ENCODE assay signal across 8 cellular contexts in the genomic region with DNA sequence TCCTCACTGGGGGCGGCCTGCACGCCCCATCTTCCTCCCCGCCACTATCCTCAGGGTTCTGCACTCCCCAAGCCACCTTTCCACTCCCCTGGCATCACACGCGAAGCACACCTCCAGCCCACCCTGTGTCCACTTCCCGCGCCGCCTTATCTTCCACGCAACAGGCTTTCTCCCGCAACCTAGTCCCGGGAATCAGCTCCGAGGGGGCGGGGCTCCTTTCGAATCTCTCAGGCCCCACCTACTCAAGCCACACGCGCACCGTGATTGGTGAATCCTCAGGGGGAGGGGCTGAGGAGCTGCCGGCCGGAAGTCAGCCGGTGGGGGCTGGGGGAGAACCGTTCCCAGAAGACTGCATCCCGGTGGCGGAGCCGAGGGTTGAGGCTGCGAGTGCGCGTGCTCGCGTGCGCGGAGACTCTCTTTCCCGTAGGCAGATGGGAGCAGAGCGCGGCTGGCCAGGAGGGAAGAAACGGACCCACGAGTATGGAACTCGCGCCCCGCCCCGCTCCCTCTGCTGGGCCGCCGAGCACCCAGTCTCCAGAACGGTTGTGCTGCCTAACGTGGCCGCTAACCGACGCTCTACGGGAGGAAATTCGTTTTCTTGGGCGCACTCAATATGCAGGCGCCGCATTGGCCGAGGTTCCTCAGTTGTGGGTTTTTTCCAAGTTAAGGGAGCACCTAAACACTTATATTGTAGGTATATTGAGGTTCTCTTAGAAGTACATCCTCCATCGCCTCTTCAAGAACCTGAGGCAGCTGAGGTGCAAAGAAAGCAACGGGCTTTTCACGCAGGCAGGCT. TPM values are rescaled to one million over a fixed set of nuclear protein-coding genes. Genes with fewer than 3 reads are reported as not detected.
A peak's percentile ranks its signal among the peaks of the same experiment; 100 is the strongest.
DNase-seq lines count a peak whose midpoint lies in the region; ATAC-seq and TF ChIP-seq lines count a peak whose summit lies in the region.

A gene (minus strand): TSS at position 194 of the 796 bp plus-strand sequence.

- H3K36me3 ChIP-seq in adipocyte (ENCODE audit: control insufficient read depth, insufficient read depth, low read length, severe bottlenecking), result no peaks in the 10 kb centered on the region
- peaks cover 0 to 10% (median 0%) of the 10 kb centered on the region in 4 donors for H3K36me3 ChIP-seq in upper lobe of left lung

- peak; percentile 95 for ATAC-seq in HG02763 (IDR thresholded peaks at IDR 0.05; ENCODE audit: unreplicated experiment)
- ATAC-seq in upper lobe of left lung (ENCODE audit: low FRiP score in 2 of 2), result peak; percentile 99

- peak; percentile 48; the same call in 1 of the 2 replicates for TF ChIP-seq CTCF in GM12874 (IDR thresholded peaks at IDR 0.05; ENCODE audit: insufficient read depth, low read depth, low read length)
- TF ChIP-seq CTCF in upper lobe of left lung (IDR thresholded peaks at IDR 0.05), result peak; percentile 31 to 90 (median 72)

- H3K27me3 ChIP-seq in adipocyte (replicated peaks; ENCODE audit: control insufficient read depth, insufficient read depth, low read length) (no peaks in the 10 kb centered on the region), upper lobe of left lung (no peaks in the 10 kb centered on the region)

- H3K9ac ChIP-seq in adipocyte (ENCODE audit: low read length), result peak within 1 kb of the TSS; percentile 88

- TF ChIP-seq POLR2A in upper lobe of left lung (IDR thresholded peaks at IDR 0.05), result peak in 3 of 4 donors; percentile 40 to 85 (median 84)

- peak within 1 kb of the TSS; percentile 85 for H3K4me3 ChIP-seq in adipocyte (ENCODE audit: low read length)
- H3K4me3 ChIP-seq in upper lobe of left lung, result peak within 1 kb of the TSS; percentile 42 to 73 (median 64)

- peaks cover 16% of the 10 kb centered on the region for H3K4me1 ChIP-seq in adipocyte (ENCODE audit: control insufficient read depth, insufficient read depth, low read length)
- peaks cover 13 to 22% (median 19%) of the 10 kb centered on the region in 4 donors for H3K4me1 ChIP-seq in upper lobe of left lung

- intact Hi-C loops in cardiac septum (cut with DNase I), result loop anchor here (2.0 to 5.0 kb wide), 2 partner anchors 16 to 249 kb away; no protein-coding TSS in a partner anchor

- H3K9me3 ChIP-seq in adipocyte (ENCODE audit: control insufficient read depth, low read length), result no peaks in the 10 kb centered on the region
- no peaks in the 10 kb centered on the region for H3K9me3 ChIP-seq in upper lobe of left lung

- WGBS in upper lobe of left lung, 2 donors, result 1 to 3% methylated on average over 22 to 49 of the region's 56 CpGs

- DNase-seq in NCI-H1417 treated with DMSO at 0.1 percent for 48 hours (lab: John Stamatoyannopoulos, UW) (peak; percentile 81), SW480 (ENCODE audit: low spot score) (peak; percentile 92), adipocyte (ENCODE audit: low read depth) (peak; percentile 99), cardiac septum (ENCODE audit: low spot score) (peak; percentile 99), pons (ENCODE audit: low spot score) (peak; percentile 99), upper lobe of left lung (peak; percentile 95 to 98)

- peak in 1 of 4 donors; percentile 13 for TF ChIP-seq EP300 in upper lobe of left lung (IDR thresholded peaks at IDR 0.05)

- peak within 1 kb of the TSS; percentile 81 to 93 (median 92) for H3K27ac ChIP-seq in upper lobe of left lung

RNA-seq across cellular contexts. Expression of the gene that starts here (rescaled TPM):
- total RNA-seq in cardiac septum (0.59 TPM), upper lobe of left lung (10 to 100 TPM in 2 of 6 donors, 1 to 10 TPM in 4; 1.5 to 16.8 (median 4.9) TPM)

Comparison
In these comparisons a context has a peak if more than half of its experiments do, and no peak if none do; other contexts are left out.
1. Peak in every context shown above with its lines: DNase-seq, ATAC-seq, H3K4me3 ChIP-seq and H3K27ac ChIP-seq.
2. Peak in DNase-seq in cardiac septum; RNA of the gene not detected or under 1 TPM.